37 cellular contexts compared by ENCODE assay signal in the genomic region with DNA sequence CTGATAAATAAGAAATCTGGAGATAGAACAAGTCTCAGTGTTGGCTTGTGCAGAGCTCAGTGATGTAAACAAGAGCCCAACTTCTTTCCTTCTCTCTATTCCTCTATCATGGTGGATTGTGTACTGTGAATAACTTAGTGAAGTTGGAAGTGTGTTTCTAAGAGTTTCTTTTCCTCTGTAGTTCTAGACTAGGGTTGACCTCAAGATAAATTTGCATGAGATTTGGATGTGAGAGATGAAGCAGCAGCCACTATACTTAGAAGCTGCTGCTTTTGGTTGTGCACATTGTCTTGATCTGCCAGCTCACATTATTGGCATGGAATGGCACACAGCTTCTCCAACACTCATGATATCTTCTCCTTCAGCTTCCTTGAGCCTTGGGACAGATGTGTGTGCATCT.
"Had no signal": no experiment of that assay in that cellular context is flagged by ENCODE, and none has a peak within 500 bp of the region (broad histone marks: within the 10 kb centered on the region; RNA-seq: fewer than 3 reads in every experiment).

No MANE protein-coding gene starts in this region.

- H3K4me1 ChIP-seq: ascending aorta, colonic mucosa had no signal

- H3K9me3 ChIP-seq: ascending aorta, colonic mucosa had no signal

- H3K9me3 Mint-ChIP-seq: activated B cell treated with CpG ODN at 0.5 μM for 24 hours; activated CD8-positive, alpha-beta T cell treated with anti-CD3 and anti-CD28 coated beads for 36 hours; brain had no signal

- H3K36me3 Mint-ChIP-seq: activated CD4-positive, alpha-beta memory T cell treated with anti-CD3 and anti-CD28 coated beads for 36 hours; activated naive CD4-positive, alpha-beta T cell treated with anti-CD3 and anti-CD28 coated beads, Interleukin-2, amount 50 U/mL, for 72 hours; activated naive CD8-positive, alpha-beta T cell treated with anti-CD3 and anti-CD28 coated beads for 36 hours; brain had no signal

- H3K4me3 ChIP-seq: ascending aorta, cardiac muscle cell, colonic mucosa had no signal

- H3K27me3 ChIP-seq: ascending aorta, cardiac muscle cell, colonic mucosa had no signal

- H3K4me1 Mint-ChIP-seq: activated B cell treated with CpG ODN at 0.5 μM for 24 hours; activated CD4-positive, alpha-beta T cell treated with anti-CD3 and anti-CD28 coated beads, Interleukin-2, amount 10 ng/mL, durations not matched to agents 24 days and 14 days; activated naive CD8-positive, alpha-beta T cell treated with anti-CD3 and anti-CD28 coated beads for 36 hours; activated T-helper 17 cell treated with anti-CD3 and anti-CD28 coated beads, Interleukin-2, amount 50 U/mL, for 72 hours; central memory CD8-positive, alpha-beta T cell had no signal

- H3K4me3 Mint-ChIP-seq: activated B cell treated with CpG ODN at 0.5 μM for 24 hours; activated CD4-positive, alpha-beta memory T cell treated with anti-CD3 and anti-CD28 coated beads for 36 hours; activated CD4-positive, alpha-beta T cell treated with anti-CD3 and anti-CD28 coated beads, Interleukin-2, amount 10 ng/mL, durations not matched to agents 24 days and 14 days; activated CD8-positive, alpha-beta T cell treated with anti-CD3 and anti-CD28 coated beads for 36 hours; activated naive CD4-positive, alpha-beta T cell treated with anti-CD3 and anti-CD28 coated beads for 36 hours; activated naive CD8-positive, alpha-beta T cell treated with anti-CD3 and anti-CD28 coated beads for 36 hours; activated T-cell treated with anti-CD3 and anti-CD28 coated beads, Interleukin-2, amount 50 U/mL, for 4 hours; activated T-cell treated with anti-CD3 and anti-CD28 coated beads, Interleukin-2, amount 50 U/mL, for 72 hours; activated T-helper 1 cell treated with anti-CD3 and anti-CD28 coated beads, Interleukin-12 subunit alpha, Interleukin-12 subunit beta, Interleukin-2, Interleukin-4 antibody, amounts not matched to agents 30 ng/mL and 10 ng/mL and 1 ng/mL, durations not matched to agents 14 hours and 24 hours and 36 hours; activated T-helper 17 cell treated with anti-CD3 and anti-CD28 coated beads, Interleukin-2, amount 50 U/mL, for 72 hours; brain; central memory CD8-positive, alpha-beta T cell; T-helper 2 cell treated with Interferon-gamma antibody and Interleukin-4, amounts not matched to agents 5 μg/mL and 100 μg/mL, for 36 hours had no signal

- H3K27ac ChIP-seq: ascending aorta, cardiac muscle cell, colonic mucosa, VCaP had no signal

- DNase-seq: activated B cell treated with CpG ODN at 0.5 μM for 24 hours; activated CD4-positive, alpha-beta memory T cell treated with anti-CD3 and anti-CD28 coated beads for 36 hours; activated CD4-positive, alpha-beta T cell treated with anti-CD3 and anti-CD28 coated beads for 4 hours; activated CD4-positive, alpha-beta T cell treated with anti-CD3 and anti-CD28 coated beads, Interleukin-2, amount 10 ng/mL, durations not matched to agents 24 days and 14 days; activated CD4-positive, alpha-beta T cell treated with anti-CD3 and anti-CD28 coated beads, Interleukin-2, amount 50 U/mL, for 1 hour; activated CD4-positive, alpha-beta T cell treated with anti-CD3 and anti-CD28 coated beads, Interleukin-2, amount 50 U/mL, for 4 hours; activated CD4-positive, CD25-positive, alpha-beta regulatory T cell treated with anti-CD3 and anti-CD28 coated beads, Interleukin-2, amount 50 U/mL, for 72 hours; activated CD8-positive, alpha-beta memory T cell treated with anti-CD3 and anti-CD28 coated beads, Interleukin-2, amount 50 U/mL, for 4 hours; activated CD8-positive, alpha-beta T cell treated with anti-CD3 and anti-CD28 coated beads for 36 hours; activated effector memory CD4-positive, alpha-beta T cell treated with anti-CD3 and anti-CD28 coated beads, Interleukin-2, amount 50 U/mL, for 16 hours; activated gamma-delta T cell treated with Interleukin-2 at 50 U/mL for 16 hours; activated naive CD4-positive, alpha-beta T cell; activated naive CD4-positive, alpha-beta T cell treated with anti-CD3 and anti-CD28 coated beads for 36 hours; activated naive CD4-positive, alpha-beta T cell treated with anti-CD3 and anti-CD28 coated beads, Interleukin-2, amount 50 U/mL, for 16 hours; activated naive CD8-positive, alpha-beta T cell treated with anti-CD3 and anti-CD28 coated beads for 36 hours; activated T-cell treated with anti-CD3 and anti-CD28 coated beads for 4 hours; activated T-cell treated with anti-CD3 and anti-CD28 coated beads, Interleukin-2, amount 50 U/mL, for 1 hour; activated T-cell treated with anti-CD3 and anti-CD28 coated beads, Interleukin-2, amount 50 U/mL, for 4 hours; activated T-cell treated with anti-CD3 and anti-CD28 coated beads, Interleukin-2, amount 50 U/mL, for 72 hours; amygdala; anterior cingulate cortex; caudate nucleus; cerebellar nuclear complex; colonic mucosa; T-helper 2 cell; T-helper 9 cell had no signal

- FAIRE-seq: bronchial epithelial cell, TTC549 had no signal

- ATAC-seq: activated CD8-positive, alpha-beta T cell treated with anti-CD3 and anti-CD28 coated beads for 36 hours; activated naive CD4-positive, alpha-beta T cell treated with anti-CD3 and anti-CD28 coated beads, Interleukin-2, amount 50 U/mL, for 72 hours; activated T-cell treated with anti-CD3 and anti-CD28 coated beads, Interleukin-2, amount 50 U/mL, for 4 hours; activated T-cell treated with anti-CD3 and anti-CD28 coated beads, Interleukin-2, amount 50 U/mL, for 72 hours; activated T-helper 17 cell treated with anti-CD3 and anti-CD28 coated beads, Interleukin-2, amount 50 U/mL, for 72 hours had no signal

- H3K36me3 ChIP-seq: ascending aorta, cardiac muscle cell, colonic mucosa had no signal

- H3K27ac Mint-ChIP-seq: activated B cell treated with CpG ODN at 0.5 μM for 24 hours; activated CD4-positive, alpha-beta memory T cell treated with anti-CD3 and anti-CD28 coated beads for 36 hours; activated CD4-positive, alpha-beta T cell treated with anti-CD3 and anti-CD28 coated beads, Interleukin-2, amount 10 ng/mL, durations not matched to agents 24 days and 14 days; activated CD8-positive, alpha-beta T cell treated with anti-CD3 and anti-CD28 coated beads for 36 hours; activated naive CD4-positive, alpha-beta T cell treated with anti-CD3 and anti-CD28 coated beads for 36 hours; activated naive CD4-positive, alpha-beta T cell treated with anti-CD3 and anti-CD28 coated beads, Interleukin-2, amount 50 U/mL, for 72 hours; activated naive CD8-positive, alpha-beta T cell treated with anti-CD3 and anti-CD28 coated beads for 36 hours; activated T-cell treated with anti-CD3 and anti-CD28 coated beads, Interleukin-2, amount 50 U/mL, for 72 hours; activated T-helper 1 cell treated with anti-CD3 and anti-CD28 coated beads, Interleukin-12 subunit alpha, Interleukin-12 subunit beta, Interleukin-2, Interleukin-4 antibody, amounts not matched to agents 30 ng/mL and 10 ng/mL and 1 ng/mL, durations not matched to agents 14 hours and 24 hours and 36 hours; activated T-helper 17 cell treated with anti-CD3 and anti-CD28 coated beads, Interleukin-2, amount 50 U/mL, for 72 hours; T-helper 2 cell treated with Interferon-gamma antibody and Interleukin-4, amounts not matched to agents 5 μg/mL and 100 μg/mL, for 36 hours had no signal

- H3K27me3 Mint-ChIP-seq: activated B cell treated with CpG ODN at 0.5 μM for 24 hours; activated CD4-positive, alpha-beta memory T cell treated with anti-CD3 and anti-CD28 coated beads for 36 hours; activated CD4-positive, alpha-beta T cell treated with anti-CD3 and anti-CD28 coated beads, Interleukin-2, amount 10 ng/mL, durations not matched to agents 24 days and 14 days; activated CD8-positive, alpha-beta T cell treated with anti-CD3 and anti-CD28 coated beads for 36 hours; activated naive CD8-positive, alpha-beta T cell treated with anti-CD3 and anti-CD28 coated beads for 36 hours; activated T-helper 17 cell treated with anti-CD3 and anti-CD28 coated beads, Interleukin-2, amount 50 U/mL, for 72 hours; central memory CD8-positive, alpha-beta T cell had no signal
